Comparison of ENCODE assay signal across 8 cellular contexts in the genomic region with DNA sequence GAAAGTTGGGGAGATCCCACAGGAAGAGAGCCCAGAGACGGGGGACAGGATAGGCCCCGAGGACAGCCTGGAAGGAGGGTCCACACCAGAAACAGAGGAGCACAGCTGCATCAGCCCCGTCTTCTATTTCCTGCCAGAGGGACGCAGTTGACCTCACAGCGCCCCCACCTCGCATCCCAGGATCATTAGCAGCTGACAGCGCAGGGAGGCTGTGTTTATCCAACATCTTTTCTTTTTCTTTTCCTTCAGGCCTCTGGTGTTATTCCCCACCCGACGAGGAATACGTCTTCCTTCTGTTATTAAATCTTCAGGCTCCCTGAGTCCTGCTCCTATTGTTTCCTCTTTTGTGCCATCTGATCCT.
DNase-seq lines count a peak whose midpoint lies in the region; ATAC-seq and TF ChIP-seq lines count a peak whose summit lies in the region.

No MANE protein-coding gene starts in this region.

- H4K20me1 ChIP-seq in MM.1S (ENCODE audit: insufficient read depth, low read length), result no peaks in the 10 kb centered on the region

- no peaks in the 10 kb centered on the region for H3K9me2 ChIP-seq in MM.1S (replicated peaks; ENCODE audit: insufficient read depth, low read length)

- no peak overlapping the region for H2AFZ ChIP-seq in MM.1S (ENCODE audit: low read length)

- H3K4me3 Mint-ChIP-seq in activated naive CD8-positive, alpha-beta T cell treated with anti-CD3 and anti-CD28 coated beads, Interleukin-2, amount 50 U/mL, for 24 hours, result peak overlapping the region; percentile 72

- ATAC-seq in GM18867 (IDR thresholded peaks at IDR 0.05; ENCODE audit: unreplicated experiment) (peak; percentile 18), HG03108 (IDR thresholded peaks at IDR 0.05; ENCODE audit: unreplicated experiment) (peak; percentile 33)
- ATAC-seq in activated naive CD8-positive, alpha-beta T cell treated with anti-CD3 and anti-CD28 coated beads, Interleukin-2, amount 50 U/mL, for 24 hours, result no peak

- no peak overlapping the region for H3K4me2 ChIP-seq in MM.1S (ENCODE audit: low read depth, low read length)

- H3K9ac ChIP-seq in stomach smooth muscle (ENCODE audit: low read length in 2 of 2), result peak overlapping the region; percentile 70 to 71
- H3K9ac ChIP-seq in MM.1S (ENCODE audit: low read length), result no peak overlapping the region

- H3K27me3 Mint-ChIP-seq in activated naive CD8-positive, alpha-beta T cell treated with anti-CD3 and anti-CD28 coated beads, Interleukin-2, amount 50 U/mL, for 24 hours, result peaks cover 38% of the 10 kb centered on the region

- H3K4me1 Mint-ChIP-seq in activated naive CD8-positive, alpha-beta T cell treated with anti-CD3 and anti-CD28 coated beads, Interleukin-2, amount 50 U/mL, for 24 hours, result peaks cover 15% of the 10 kb centered on the region

- no peak for TF ChIP-seq CTCF in MM.1S (IDR thresholded peaks at IDR 0.05; ENCODE audit: low read length)

- no peaks in the 10 kb centered on the region for H3K36me3 Mint-ChIP-seq in activated naive CD8-positive, alpha-beta T cell treated with anti-CD3 and anti-CD28 coated beads, Interleukin-2, amount 50 U/mL, for 24 hours (ENCODE audit: low read depth)

- H3F3A ChIP-seq in MM.1S (ENCODE audit: insufficient read depth, low read length), result no peaks in the 10 kb centered on the region

- H3K27ac Mint-ChIP-seq in activated naive CD8-positive, alpha-beta T cell treated with anti-CD3 and anti-CD28 coated beads, Interleukin-2, amount 50 U/mL, for 24 hours, result no peak overlapping the region

- H3K79me2 ChIP-seq in MM.1S (ENCODE audit: low read length), result no peaks in the 10 kb centered on the region

- peaks cover under 1% of the 10 kb centered on the region for H3K9me3 Mint-ChIP-seq in activated naive CD8-positive, alpha-beta T cell treated with anti-CD3 and anti-CD28 coated beads, Interleukin-2, amount 50 U/mL, for 24 hours

- peak overlapping the region; percentile 44 to 78 for H3K4me3 ChIP-seq in stomach smooth muscle (ENCODE audit: low read length in 2 of 2)
- H3K4me3 ChIP-seq in MM.1S (ENCODE audit: low read length), result no peak overlapping the region

- H3K27me3 ChIP-seq in stomach smooth muscle (ENCODE audit: control insufficient read depth in 1 of 2, insufficient read depth in 2 of 2, low read length in 2 of 2) (no peaks in the 10 kb centered on the region), MM.1S (replicated peaks; ENCODE audit: insufficient read depth, low read length) (no peaks in the 10 kb centered on the region)

- H3K36me3 ChIP-seq in stomach smooth muscle (ENCODE audit: control insufficient read depth in 2 of 2, insufficient read depth in 2 of 2, low read length in 2 of 2) (no peaks in the 10 kb centered on the region), MM.1S (replicated peaks; ENCODE audit: insufficient read depth, low read length) (no peaks in the 10 kb centered on the region)

- H3K27ac ChIP-seq in stomach smooth muscle (ENCODE audit: low read length) (peak overlapping the region; percentile 72), MM.1S (ENCODE audit: low read length) (no peak overlapping the region)

- DNase-seq in AG08395 (ENCODE audit: low spot score) (peak; percentile 3), iPS-NIHi11 (ENCODE audit: low spot score) (peak; percentile 42), MM.1S (no peak)
- DNase-seq in activated naive CD8-positive, alpha-beta T cell treated with anti-CD3 and anti-CD28 coated beads, Interleukin-2, amount 50 U/mL, for 24 hours, result peak; percentile 2
- no peak for DNase-seq in stimulated activated CD4-positive, alpha-beta T cell treated with anti-CD3 and anti-CD28 coated beads, Interleukin-1b, Interleukin-23, amount 100 ng/mL, for 48 hours

- peaks cover 5% of the 10 kb centered on the region for H3K4me1 ChIP-seq in stomach smooth muscle (ENCODE audit: control insufficient read depth, insufficient read depth, low read length)
- H3K4me1 ChIP-seq in MM.1S (ENCODE audit: low read length), result no peaks in the 10 kb centered on the region

- H3K9me3 ChIP-seq in stomach smooth muscle (ENCODE audit: control insufficient read depth in 2 of 2, low read length in 2 of 2) (no peaks in the 10 kb centered on the region), MM.1S (replicated peaks; ENCODE audit: insufficient read depth, low read length) (no peaks in the 10 kb centered on the region)

Comparison
In these comparisons a context has a peak if more than half of its experiments do, and no peak if none do; other contexts are left out.
1. DNase-seq: peak in AG08395 (single experiment), activated naive CD8-positive, alpha-beta T cell treated with anti-CD3 and anti-CD28 coated beads, Interleukin-2, amount 50 U/mL, for 24 hours (single experiment) and iPS-NIHi11 (single experiment); none in stimulated activated CD4-positive, alpha-beta T cell treated with anti-CD3 and anti-CD28 coated beads, Interleukin-1b, Interleukin-23, amount 100 ng/mL, for 48 hours (single experiment) and MM.1S (single experiment).